ENCODE assay signal across 17 cellular contexts in the genomic region with DNA sequence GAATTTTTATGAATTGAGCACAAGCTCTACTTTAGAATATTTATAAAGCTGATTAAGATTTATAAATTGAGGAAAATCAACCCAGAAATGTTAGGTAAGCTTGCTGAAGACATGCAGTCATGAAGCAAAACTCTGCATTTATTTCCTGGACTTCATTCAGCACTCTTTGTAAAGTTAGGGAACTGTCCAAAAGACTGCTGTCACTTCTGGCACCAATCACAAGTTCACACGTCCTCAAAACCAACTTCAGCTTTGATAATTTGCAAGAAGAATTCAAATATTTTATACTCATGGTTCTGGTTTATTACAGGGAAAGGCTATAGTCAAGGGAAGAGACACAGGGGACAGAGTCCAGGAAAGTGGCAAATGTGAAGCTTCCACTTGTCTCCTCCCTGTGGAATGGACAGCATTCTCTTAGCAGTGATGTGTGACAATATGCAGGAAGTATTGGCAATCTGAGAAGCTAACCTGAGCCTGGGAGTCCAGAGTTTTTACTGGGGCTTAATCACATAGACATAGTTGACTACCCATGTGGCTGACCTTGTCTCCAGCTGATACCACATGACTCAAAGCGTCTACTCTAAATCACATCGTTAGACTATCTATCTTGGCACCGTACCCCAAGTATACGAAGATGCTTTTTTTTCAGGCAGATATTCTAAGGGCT.
"Had no signal": no experiment of that assay in that cellular context is flagged by ENCODE, and none has a peak within 500 bp of the region (broad histone marks: within the 10 kb centered on the region; RNA-seq: fewer than 3 reads in every experiment).

No MANE protein-coding gene starts in this region.

- ATAC-seq: activated naive CD4-positive, alpha-beta T cell treated with anti-CD3 and anti-CD28 coated beads, Interleukin-2, amount 50 U/mL, for 72 hours; activated T-cell treated with anti-CD3 and anti-CD28 coated beads, Interleukin-2, amount 50 U/mL, for 4 hours; natural killer cell treated with Interleukin-12 subunit alpha and Interleukin-12 subunit beta and Interleukin-15 and Interleukin-18, amount 100 ng/mL, for 72 hours; sciatic nerve; stimulated activated naive CD8-positive, alpha-beta T cell treated with anti-CD3 and anti-CD28 coated beads, Interleukin-15, amount 100 ng/mL, for 72 hours; T-helper 17 cell; upper lobe of right lung had no signal

- H3K27ac ChIP-seq: esophagus squamous epithelium, spleen, testis, upper lobe of right lung had no signal

- H3K27me3 ChIP-seq: esophagus squamous epithelium, spleen, testis, upper lobe of right lung had no signal

- H3K4me1 ChIP-seq: spleen, testis, upper lobe of right lung had no signal

- DNase-seq: activated CD4-positive, alpha-beta memory T cell treated with anti-CD3 and anti-CD28 coated beads, Interleukin-2, amount 10 ng/mL, durations not matched to agents 7 days and 5 days; activated CD4-positive, alpha-beta T cell treated with anti-CD3 and anti-CD28 coated beads for 4 hours; activated effector memory CD4-positive, alpha-beta T cell treated with anti-CD3 and anti-CD28 coated beads, Interleukin-2, amount 50 U/mL, for 16 hours; activated T-cell treated with anti-CD3 and anti-CD28 coated beads, Interleukin-2, amount 50 U/mL, for 4 hours; caudate nucleus; esophagus squamous epithelium; mesendoderm; occipital lobe; spleen; stimulated activated naive CD8-positive, alpha-beta T cell treated with anti-CD3 and anti-CD28 coated beads, Interleukin-15, amount 100 ng/mL, for 72 hours; T-helper 17 cell; testis; upper lobe of right lung had no signal

- FAIRE-seq: colon had no signal

- H3K36me3 ChIP-seq: esophagus squamous epithelium, spleen, upper lobe of right lung had no signal

- H3K4me3 ChIP-seq: esophagus squamous epithelium, spleen, testis, upper lobe of right lung had no signal

- H3K9me3 ChIP-seq: esophagus squamous epithelium, testis had no signal
